8 cellular contexts compared by ENCODE assay signal in the genomic region with DNA sequence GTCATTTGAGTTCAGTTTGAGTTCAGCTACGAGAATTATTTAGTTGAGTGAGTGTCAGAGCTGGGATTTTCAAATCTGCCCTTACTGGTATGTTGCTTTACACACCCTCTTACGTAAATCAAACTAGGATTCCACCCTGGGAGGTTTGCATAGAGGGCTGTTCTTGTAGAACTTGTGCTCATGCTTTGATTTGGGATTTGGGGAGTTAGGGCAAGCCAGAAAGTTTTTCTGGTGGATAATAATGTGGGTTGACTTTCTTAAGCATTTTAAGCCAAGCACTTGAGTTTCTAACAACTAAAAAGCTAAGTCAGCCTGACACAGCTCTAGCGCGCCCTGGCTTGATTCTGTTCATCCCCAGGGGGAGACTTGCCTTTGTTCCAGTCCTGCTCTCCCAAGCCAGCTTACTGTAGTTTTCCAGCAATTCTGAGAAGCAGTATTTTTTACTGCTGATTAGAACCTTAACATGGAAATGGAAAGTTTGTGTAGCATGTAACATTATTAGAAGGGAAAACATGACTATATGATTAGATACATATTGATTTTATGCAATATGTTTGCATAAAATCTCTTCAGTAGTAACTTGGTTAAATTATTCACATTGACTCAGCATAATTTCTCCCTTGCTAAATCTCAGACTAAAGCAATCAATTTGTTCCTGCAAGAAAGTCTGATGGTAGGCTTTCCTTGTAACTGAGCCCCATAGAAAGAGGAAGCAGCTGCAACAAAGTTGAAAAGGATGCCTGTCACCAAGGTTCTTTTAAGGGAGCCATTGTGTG. TPM values are rescaled to one million over a fixed set of nuclear protein-coding genes. Genes with fewer than 3 reads are reported as not detected.
A peak's percentile ranks its signal among the peaks of the same experiment; 100 is the strongest.
DNase-seq lines count a peak whose midpoint lies in the region; ATAC-seq, FAIRE-seq and TF ChIP-seq lines count a peak whose summit lies in the region.

No MANE protein-coding gene starts in this region.

- no peaks in the 10 kb centered on the region for H3K79me2 ChIP-seq in keratinocyte (ENCODE audit: control insufficient read depth, insufficient read depth, low read length)

- H3K4me2 ChIP-seq in keratinocyte (ENCODE audit: control insufficient read depth, extremely low read depth, insufficient read depth, low read depth, low read length), result peak overlapping the region; percentile 85

- H3K27me3 Mint-ChIP-seq in CD4-positive, alpha-beta T cell, result no peaks in the 10 kb centered on the region
- no peaks in the 10 kb centered on the region for H3K27me3 Mint-ChIP-seq in brain

- no peak for TF ChIP-seq CTCF in CD4-positive, alpha-beta T cell (IDR thresholded peaks at IDR 0.05)
- TF ChIP-seq CTCF in brain (conservative IDR thresholded peaks at IDR 0.05) (no peak), keratinocyte (optimal IDR thresholded peaks at IDR 0.05 in 1 of 3, IDR thresholded peaks at IDR 0.05 in 1 of 3, conservative IDR thresholded peaks at IDR 0.05 in 1 of 3; ENCODE audit: extremely low read depth in 1 of 3, insufficient read depth in 2 of 3, low read length in 3 of 3) (peak in 1 of 3 experiments; percentile 23)

- H3K36me3 Mint-ChIP-seq in CD4-positive, alpha-beta T cell (ENCODE audit: low read depth), result no peaks in the 10 kb centered on the region
- H3K36me3 Mint-ChIP-seq in brain, result peaks cover 40% of the 10 kb centered on the region

- CTCF ChIA-PET in CD4-positive, alpha-beta T cell (lab: Charles Lee), result interaction anchor here (0.7 kb wide), 1 partner anchor 228 kb away, joined by 3 read pairs; no protein-coding TSS in a partner anchor

- peak; percentile 85 for FAIRE-seq in keratinocyte (lab: Jason Lieb, UNC)

- peak; percentile 37 for ATAC-seq in CD4-positive, alpha-beta T cell (ENCODE audit: poor library complexity)
- ATAC-seq in HG02678 (IDR thresholded peaks at IDR 0.05; ENCODE audit: unreplicated experiment) (no peak), HG02623 (IDR thresholded peaks at IDR 0.05; ENCODE audit: unreplicated experiment) (no peak), GM18861 (IDR thresholded peaks at IDR 0.05; ENCODE audit: unreplicated experiment) (no peak)

- H3K36me3 ChIP-seq in keratinocyte (ENCODE audit: control insufficient read depth in 2 of 2, extremely low read depth in 1 of 2, insufficient read depth in 2 of 2, low read length in 2 of 2), result no peaks in the 10 kb centered on the region

- no peaks in the 10 kb centered on the region for H3K9me3 ChIP-seq in CD4-positive, alpha-beta T cell (ENCODE audit: control insufficient read depth, low read length)
- no peaks in the 10 kb centered on the region for H3K9me3 ChIP-seq in keratinocyte (ENCODE audit: control insufficient read depth, low read depth, low read length)

- peaks cover 14% of the 10 kb centered on the region for H3K4me1 ChIP-seq in keratinocyte (ENCODE audit: control insufficient read depth, extremely low read depth, insufficient read depth, low read length)

- H3K27ac ChIP-seq in CD4-positive, alpha-beta T cell (ENCODE audit: low read depth, low read length), result no peak overlapping the region
- peak overlapping the region; percentile 82 for H3K27ac ChIP-seq in keratinocyte (ENCODE audit: control insufficient read depth, insufficient read depth, low read length)

- DNase-seq in CD4-positive, alpha-beta T cell, result no peak
- DNase-seq in LHCN-M2 (ENCODE audit: low read depth) (peak; percentile 75), keratinocyte (ENCODE audit: low read depth, low spot score) (no peak), stromal cell of bone marrow (ENCODE audit: low read depth) (peak; percentile 83)

- H3K9me1 ChIP-seq in keratinocyte (ENCODE audit: control insufficient read depth, extremely low read depth, insufficient read depth, low read length), result no peaks in the 10 kb centered on the region

- H4K20me1 ChIP-seq in keratinocyte (ENCODE audit: control insufficient read depth, extremely low read depth, insufficient read depth, low read length), result no peaks in the 10 kb centered on the region

- H3K27me3 ChIP-seq in CD4-positive, alpha-beta T cell (ENCODE audit: control insufficient read depth, insufficient read depth, low read length), result no peaks in the 10 kb centered on the region
- no peaks in the 10 kb centered on the region for H3K27me3 ChIP-seq in keratinocyte (ENCODE audit: control insufficient read depth, extremely low read depth, insufficient read depth, low read length)

- POLR2A ChIA-PET in CD4-positive, alpha-beta T cell (lab: Charles Lee), result interaction anchor here (0.8 to 1.6 kb wide), 2 partner anchors 11 to 798 kb away, joined by 3 to 6 read pairs; no protein-coding TSS in a partner anchor

- dilution Hi-C loops in keratinocyte (cut with MboI; ENCODE audit: extremely low pct_ligation_motif_present, low sequenced_read_pairs), result no loop called here

- no peak overlapping the region for H3K4me3 Mint-ChIP-seq in CD4-positive, alpha-beta T cell
- H3K4me3 Mint-ChIP-seq in brain, result peak overlapping the region; percentile 48 to 70 (median 62)

- intact Hi-C loops in CD4-positive, alpha-beta T cell (cut with DNase I, micrococcal nuclease), result no loop called here

- H3K4me3 ChIP-seq in keratinocyte (ENCODE audit: control insufficient read depth in 2 of 3, extremely low read depth in 1 of 3, insufficient read depth in 2 of 3, low read depth in 1 of 3, low read length in 3 of 3), result peak overlapping the region in 1 of 3 experiments; percentile 41

- peaks cover 12% of the 10 kb centered on the region for H3K4me1 Mint-ChIP-seq in CD4-positive, alpha-beta T cell (ENCODE audit: low read depth)
- peaks cover 35% of the 10 kb centered on the region for H3K4me1 Mint-ChIP-seq in brain

- peak overlapping the region; percentile 46 for H3K9ac ChIP-seq in keratinocyte (ENCODE audit: control insufficient read depth, extremely low read depth, insufficient read depth, low read length)

- H3K27ac Mint-ChIP-seq in CD4-positive, alpha-beta T cell, result no peak overlapping the region
- H3K27ac Mint-ChIP-seq in brain, result peak overlapping the region; percentile 77 to 97 (median 96)

- H3K9me3 Mint-ChIP-seq in CD4-positive, alpha-beta T cell, result no peaks in the 10 kb centered on the region
- peaks cover 0 to 3% (median 0%) of the 10 kb centered on the region in 5 experiments for H3K9me3 Mint-ChIP-seq in brain

- H2AFZ ChIP-seq in keratinocyte (ENCODE audit: control insufficient read depth, low read length), result peak overlapping the region; percentile 71

RNA-seq across cellular contexts. Expression of gene PGD, which starts 11.1 kb away (rescaled TPM):
- total RNA-seq in CD4-positive, alpha-beta T cell, result 10 to 100 TPM; 16.7 to 17.4 TPM
- total RNA-seq in LHCN-M2 (2014; rRNA removed), result 189 and 221 TPM in 2 replicates
- polyA plus RNA-seq in LHCN-M2 (2012), result 253 TPM
- 308 TPM for polyA plus RNA-seq in brain (ENCODE audit: insufficient read depth, low read depth, low replicate concordance)
- 67.2 to 104 TPM (median 79.1 TPM) in 3 replicates for polyA plus RNA-seq in keratinocyte
- polyA plus RNA-seq in keratinocyte (2011; ENCODE audit: low read depth), result 68.5 TPM
- polyA plus RNA-seq in keratinocyte (2011; cell fraction: cytosol; rRNA removed), result 63.1 and 79.2 TPM in 2 replicates
- polyA plus RNA-seq in keratinocyte (2011; cell fraction: nucleus; rRNA removed), result 76.3 and 82.2 TPM in 2 replicates
- polyA plus RNA-seq in keratinocyte (2012; ENCODE audit: low replicate concordance), result 53.6 and 220 TPM in 2 replicates
- polyA minus RNA-seq in keratinocyte, result 115 to 139 TPM (median 134 TPM) in 3 replicates
- polyA minus RNA-seq in keratinocyte (2011; cell fraction: cytosol; rRNA and poly(A)+ RNA removed), result 69.6 TPM
- polyA minus RNA-seq in keratinocyte (2011; cell fraction: nucleus; rRNA and poly(A)+ RNA removed), result 37.8 and 47.8 TPM in 2 replicates

RNA-seq across cellular contexts. Expression of gene CENPS, which starts 42.4 kb away (rescaled TPM):
- total RNA-seq in CD4-positive, alpha-beta T cell, result 1 to 10 TPM; 3.7 to 4.0 TPM
- 10.0 and 14.5 TPM in 2 replicates for total RNA-seq in LHCN-M2 (2014; rRNA removed)
- polyA plus RNA-seq in LHCN-M2 (2012), result 21.3 TPM
- 20.4 TPM for polyA plus RNA-seq in brain (ENCODE audit: insufficient read depth, low read depth, low replicate concordance)
- 4.6 to 13.3 TPM (median 10.3 TPM) in 3 replicates for polyA plus RNA-seq in keratinocyte
- polyA plus RNA-seq in keratinocyte (2011; ENCODE audit: low read depth), result 6.6 TPM
- polyA plus RNA-seq in keratinocyte (2011; cell fraction: cytosol; rRNA removed), result 8.5 and 9.2 TPM in 2 replicates
- 2.7 and 4.3 TPM in 2 replicates for polyA plus RNA-seq in keratinocyte (2011; cell fraction: nucleus; rRNA removed)
- polyA plus RNA-seq in keratinocyte (2012; ENCODE audit: low replicate concordance), result 6.8 and 19.8 TPM in 2 replicates
- 1.6 to 4.4 TPM (median 2.6 TPM) in 3 replicates for polyA minus RNA-seq in keratinocyte
- 4.6 TPM for polyA minus RNA-seq in keratinocyte (2011; cell fraction: cytosol; rRNA and poly(A)+ RNA removed)
- polyA minus RNA-seq in keratinocyte (2011; cell fraction: nucleus; rRNA and poly(A)+ RNA removed), result 1.3 and 1.6 TPM in 2 replicates

Comparison
In these comparisons a context has a peak if more than half of its experiments do, and no peak if none do; other contexts are left out.
1. DNase-seq: peak in LHCN-M2 (single experiment) and stromal cell of bone marrow (single experiment); none in CD4-positive, alpha-beta T cell (0 of 10) and keratinocyte (single experiment).
2. RNA of gene PGD, which starts 11.1 kb away (total RNA-seq): 189 to 221 TPM in LHCN-M2; 16.7 to 17.4 TPM in CD4-positive, alpha-beta T cell; every median in the first group is over 10 times any median in the second.